1 cellular context compared by ENCODE assay signal in the genomic region with DNA sequence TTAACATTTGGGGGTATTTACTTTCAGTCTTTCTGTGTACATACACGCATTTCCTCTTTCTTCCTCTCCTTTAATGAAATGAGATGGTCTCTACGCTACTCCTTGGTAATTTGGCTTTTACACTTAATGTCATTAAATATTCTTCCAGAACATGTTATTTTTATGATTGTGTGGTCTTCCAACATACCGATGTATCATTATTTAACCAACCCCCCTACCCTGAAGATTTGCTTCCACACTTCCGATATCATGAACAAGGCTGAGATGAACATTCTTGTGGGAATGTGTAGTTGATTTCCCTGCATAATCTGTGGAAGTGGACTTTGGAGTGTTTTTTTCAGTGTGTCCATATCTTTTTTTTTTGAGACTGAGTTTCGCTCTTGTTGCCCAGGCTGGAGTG.
TF ChIP-seq lines count a peak whose summit lies in the region.

No MANE protein-coding gene starts in this region.

TF ChIP-seq in H1, 55 proteins besides CTCF, POLR2A, EP300 and RAD21:
- TF ChIP-seq KDM4A (IDR thresholded peaks at IDR 0.05; ENCODE audit: low read depth, low read length, severe bottlenecking) (no peak), JUN (IDR thresholded peaks at IDR 0.05; ENCODE audit: low read depth, low read length) (no peak)
